14 cellular contexts compared by ENCODE assay signal in genomic region chr5:168227001-168227400, GRCh38.
A peak's percentile ranks its signal among the peaks of the same experiment; 100 is the strongest.
DNase-seq lines count a peak whose midpoint lies in the region; ATAC-seq and TF ChIP-seq lines count a peak whose summit lies in the region.
"Had no signal": no experiment of that assay in that cellular context is flagged by ENCODE, and none has a peak within 500 bp of the region (broad histone marks: within the 10 kb centered on the region; RNA-seq: fewer than 3 reads in every experiment).

No MANE protein-coding gene starts in this region.

- H3K9me3 ChIP-seq in heart right ventricle, result no peaks in the 10 kb centered on the region

- H3K27me3 Mint-ChIP-seq in activated naive CD4-positive, alpha-beta T cell treated with anti-CD3 and anti-CD28 coated beads, Interleukin-2, amount 50 U/mL, for 24 hours, result peaks cover 2% of the 10 kb centered on the region

- H3K9me3 Mint-ChIP-seq in activated naive CD4-positive, alpha-beta T cell treated with anti-CD3 and anti-CD28 coated beads, Interleukin-2, amount 50 U/mL, for 24 hours, result no peaks in the 10 kb centered on the region

- H3K4me3 ChIP-seq in heart right ventricle, result no peak overlapping the region

- 35 to 43% methylated on average over 8 of the region's 8 CpGs for WGBS in heart right ventricle, 2 donors

- H3K4me1 Mint-ChIP-seq in activated naive CD4-positive, alpha-beta T cell treated with anti-CD3 and anti-CD28 coated beads, Interleukin-2, amount 50 U/mL, for 24 hours, result peaks cover 9% of the 10 kb centered on the region

- intact Hi-C loops in heart right ventricle (cut with DNase I), result loop anchor here in 5 of 10 donors (10.0 kb wide), 4 partner anchors 282 to 652 kb away; no protein-coding TSS in a partner anchor

- H3K4me3 Mint-ChIP-seq in activated naive CD4-positive, alpha-beta T cell treated with anti-CD3 and anti-CD28 coated beads, Interleukin-2, amount 50 U/mL, for 24 hours, result peak overlapping the region; percentile 35

- H3K27ac Mint-ChIP-seq in activated naive CD4-positive, alpha-beta T cell treated with anti-CD3 and anti-CD28 coated beads, Interleukin-2, amount 50 U/mL, for 24 hours, result peak overlapping the region; percentile 44

- H3K36me3 ChIP-seq in heart right ventricle, result peaks cover 0 to 11% (median 0%) of the 10 kb centered on the region in 9 donors

- no peaks in the 10 kb centered on the region for H3K27me3 ChIP-seq in heart right ventricle

- H3K36me3 Mint-ChIP-seq in activated naive CD4-positive, alpha-beta T cell treated with anti-CD3 and anti-CD28 coated beads, Interleukin-2, amount 50 U/mL, for 24 hours, result no peaks in the 10 kb centered on the region

- no peak for DNase-seq in activated naive CD4-positive, alpha-beta T cell (lab: John Stamatoyannopoulos, UW)
- peak; percentile 57 to 59 for DNase-seq in activated T-cell treated with anti-CD3 and anti-CD28 coated beads, Interleukin-2, amount 50 U/mL, for 48 hours
- DNase-seq in heart right ventricle (peak in 1 of 2 donors; percentile 24), germinal center (ENCODE audit: low spot score) (no peak), cerebellar cortex (ENCODE audit: low spot score) (no peak), kidney glomerular epithelial cell (lab: John Stamatoyannopoulos, UW) (no peak)
- no peak for DNase-seq in stimulated activated naive CD8-positive, alpha-beta T cell treated with anti-CD3 and anti-CD28 coated beads, Interleukin-15, Interleukin-2, amounts not matched to agents 100 U/mL and 50 U/mL, for 24 hours
- DNase-seq: hypothalamus; mesendoderm; NCI-H1436 treated with DMSO at 0.1 percent for 48 hours; NCI-H524; stimulated activated CD8-positive, alpha-beta memory T cell treated with anti-CD3 and anti-CD28 coated beads, Interleukin-4, amount 100 ng/mL, for 48 hours had no signal

- ATAC-seq in heart right ventricle, result peak in 7 of 8 donors; percentile 29 to 86 (median 78)
- ATAC-seq in stimulated activated naive CD8-positive, alpha-beta T cell treated with anti-CD3 and anti-CD28 coated beads, Interleukin-15, Interleukin-2, amounts not matched to agents 100 U/mL and 50 U/mL, for 24 hours, result peak; percentile 66

- peaks cover 0 to 63% (median 23%) of the 10 kb centered on the region in 9 donors for H3K4me1 ChIP-seq in heart right ventricle
- H3K4me1 ChIP-seq: parathyroid adenoma had no signal

- TF ChIP-seq CTCF in heart right ventricle (IDR thresholded peaks at IDR 0.05), result no peak

- peak overlapping the region in 7 of 10 donors; percentile 16 to 47 (median 34) for H3K27ac ChIP-seq in heart right ventricle
- H3K27ac ChIP-seq: parathyroid adenoma had no signal

Comparison
In these comparisons a context has a peak if more than half of its experiments do, and no peak if none do; other contexts are left out.
1. DNase-seq: peak in activated T-cell treated with anti-CD3 and anti-CD28 coated beads, Interleukin-2, amount 50 U/mL, for 48 hours (2 of 2); none in activated naive CD4-positive, alpha-beta T cell (0 of 4), stimulated activated naive CD8-positive, alpha-beta T cell treated with anti-CD3 and anti-CD28 coated beads, Interleukin-15, Interleukin-2, amounts not matched to agents 100 U/mL and 50 U/mL, for 24 hours (single experiment), germinal center (single experiment), cerebellar cortex (single experiment) and kidney glomerular epithelial cell (single experiment).